ENCODE assay signal across 17 cellular contexts in genomic region chr6:115675443-115675842, GRCh38.
DNase-seq lines count a peak whose midpoint lies in the region; ATAC-seq, FAIRE-seq and TF ChIP-seq lines count a peak whose summit lies in the region.
"Had no signal": no experiment of that assay in that cellular context is flagged by ENCODE, and none has a peak within 500 bp of the region (broad histone marks: within the 10 kb centered on the region; RNA-seq: fewer than 3 reads in every experiment).

No MANE protein-coding gene starts in this region.

- peak; percentile 30 for FAIRE-seq in islet of Langerhans (lab: Jason Lieb, UNC)
- FAIRE-seq: H54 had no signal

- no peak for ATAC-seq in WTC11

- no peak overlapping the region for H3K4me3 Mint-ChIP-seq in WTC11

- DNase-seq in DMS53 (lab: John Stamatoyannopoulos, UW) (peak; percentile 33), DMS53 treated with DMSO at 0.1 percent for 48 hours (lab: John Stamatoyannopoulos, UW; ENCODE audit: unreplicated experiment) (no peak), OCI-M1 (lab: John Stamatoyannopoulos, UW) (peak; percentile 78), WTC11 (ENCODE audit: low spot score) (no peak), AG20443 (ENCODE audit: low spot score) (no peak)
- DNase-seq in activated naive CD4-positive, alpha-beta T cell treated with anti-CD3 and anti-CD28 coated beads, Interleukin-2, amount 50 U/mL, for 16 hours = no peak
- DNase-seq: ACHN, Calu3, NCI-H1092, NCI-H1417 treated with DMSO at 0.1 percent for 48 hours, NCI-H187 treated with DMSO at 0.1 percent for 48 hours, NCI-H2171 treated with DMSO at 0.1 percent for 48 hours, NCI-H524, NCI-H82, SHP77 treated with DMSO at 0.1 percent for 48 hours had no signal

- CTCF ChIA-PET in WTC11 (lab: Charles Lee) = no interaction called here

- H3K9me3 Mint-ChIP-seq in WTC11 = peaks cover 3% of the 10 kb centered on the region; the same call in 1 of the 2 replicates

- no peaks in the 10 kb centered on the region for H3K4me1 Mint-ChIP-seq in WTC11

- no peak for TF ChIP-seq CTCF in WTC11 (IDR thresholded peaks at IDR 0.05)

- H3K36me3 Mint-ChIP-seq in WTC11 = no peaks in the 10 kb centered on the region

- H3K27ac Mint-ChIP-seq in WTC11 = no peak overlapping the region

- POLR2A ChIA-PET in WTC11 (lab: Charles Lee) = no interaction called here

- no peaks in the 10 kb centered on the region for H3K27me3 Mint-ChIP-seq in WTC11 (ENCODE audit: low read depth)

TF ChIP-seq in WTC11, 78 proteins besides CTCF, POLR2A, EP300 and RAD21:
- TF ChIP-seq ATF3 (CRISPR knock-in tag; conservative IDR thresholded peaks at IDR 0.05) (no peak), ZNF416 (CRISPR knock-in tag; IDR thresholded peaks at IDR 0.05) (no peak), FOXP4 (CRISPR knock-in tag; IDR thresholded peaks at IDR 0.05) (no peak), ZBTB43 (CRISPR knock-in tag; IDR thresholded peaks at IDR 0.05) (no peak), E2F4 (CRISPR knock-in tag; IDR thresholded peaks at IDR 0.05; ENCODE audit: borderline replicate concordance, low read depth) (no peak), PREB (CRISPR knock-in tag; IDR thresholded peaks at IDR 0.05; ENCODE audit: borderline replicate concordance) (no peak), ETV6 (CRISPR knock-in tag; IDR thresholded peaks at IDR 0.05) (no peak), OVOL2 (CRISPR knock-in tag; IDR thresholded peaks at IDR 0.05; ENCODE audit: borderline replicate concordance) (no peak), NFYB (CRISPR knock-in tag; conservative IDR thresholded peaks at IDR 0.05; ENCODE audit: low read depth) (no peak), PRDM15 (CRISPR knock-in tag; IDR thresholded peaks at IDR 0.05) (no peak), JUN (CRISPR knock-in tag; IDR thresholded peaks at IDR 0.05) (no peak), GABPB1 (CRISPR knock-in tag; IDR thresholded peaks at IDR 0.05) (no peak), SMAD4 (CRISPR knock-in tag; IDR thresholded peaks at IDR 0.05) (no peak)

Comparison
In these comparisons a context has a peak if more than half of its experiments do, and no peak if none do; other contexts are left out.
1. DNase-seq: peak in DMS53 (single experiment) and OCI-M1 (single experiment); none in DMS53 treated with DMSO at 0.1 percent for 48 hours (single experiment), WTC11 (single experiment), activated naive CD4-positive, alpha-beta T cell treated with anti-CD3 and anti-CD28 coated beads, Interleukin-2, amount 50 U/mL, for 16 hours (single experiment) and AG20443 (single experiment).